Comparison of ENCODE assay signal across 19 cellular contexts in the genomic region with DNA sequence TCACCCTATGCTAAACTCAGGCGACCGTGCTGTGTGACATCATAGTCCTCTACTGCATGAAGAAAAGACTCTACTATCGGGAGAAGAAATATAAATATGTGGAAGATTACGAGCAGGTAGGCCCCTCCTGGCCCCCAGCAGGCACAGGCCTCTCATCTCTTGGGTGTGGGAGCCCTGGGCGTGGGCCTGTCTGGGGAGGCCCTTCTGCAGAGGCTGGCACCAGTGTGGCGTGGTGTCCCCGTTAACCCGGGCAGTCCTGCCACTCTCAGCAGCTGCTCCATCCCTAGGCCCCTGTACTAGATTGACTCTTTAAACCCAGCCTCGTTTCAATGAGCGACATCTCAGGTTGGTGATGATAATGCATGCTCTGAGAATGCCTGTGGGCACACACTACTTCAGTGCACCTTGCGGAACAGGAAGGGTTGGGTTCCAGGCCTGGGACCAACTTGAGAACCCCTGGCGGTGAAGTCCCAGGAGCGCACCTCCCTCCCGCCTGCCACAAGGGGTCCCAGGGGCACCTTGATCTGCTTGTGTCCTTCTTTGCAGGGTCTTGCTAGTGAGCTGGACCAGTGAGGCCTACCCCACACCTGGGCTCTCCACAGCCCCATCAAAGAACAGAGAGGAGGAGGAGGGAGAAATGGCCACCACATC. TPM values are rescaled to one million over a fixed set of nuclear protein-coding genes. Genes with fewer than 3 reads are reported as not detected.
A peak's percentile ranks its signal among the peaks of the same experiment; 100 is the strongest.
DNase-seq lines count a peak whose midpoint lies in the region; ATAC-seq and TF ChIP-seq lines count a peak whose summit lies in the region.
"Had no signal": no experiment of that assay in that cellular context is flagged by ENCODE, and none has a peak within 500 bp of the region (broad histone marks: within the 10 kb centered on the region; RNA-seq: fewer than 3 reads in every experiment).

No MANE protein-coding gene starts in this region.

- H3K4me3 ChIP-seq in NT2/D1 (ENCODE audit: insufficient read length, low read depth) = no peak overlapping the region
- H3K4me3 ChIP-seq in epithelial cell of esophagus (ENCODE audit: low read length) = no peak overlapping the region
- no peak overlapping the region for H3K4me3 ChIP-seq in smooth muscle cell
- H3K4me3 ChIP-seq: hepatocyte, MG63, skin epidermis, suprapubic skin had no signal

- no peak for ATAC-seq in GM19328 (IDR thresholded peaks at IDR 0.05; ENCODE audit: unreplicated experiment)
- ATAC-seq: activated CD4-positive, alpha-beta T cell treated with anti-CD3 and anti-CD28 coated beads for 36 hours; naive thymus-derived CD8-positive, alpha-beta T cell had no signal

- H3K27me3 ChIP-seq in NT2/D1 (ENCODE audit: insufficient read depth, insufficient read length) (no peaks in the 10 kb centered on the region), smooth muscle cell (ENCODE audit: low read depth) (no peaks in the 10 kb centered on the region)
- H3K27me3 ChIP-seq: hepatocyte, MG63, suprapubic skin had no signal

- H3K4me1 ChIP-seq in NT2/D1 (ENCODE audit: insufficient read depth, insufficient read length) (peaks cover 5% of the 10 kb centered on the region), smooth muscle cell (ENCODE audit: low read depth) (peaks cover 5% of the 10 kb centered on the region)
- H3K4me1 ChIP-seq: suprapubic skin had no signal

- H3K4me1 Mint-ChIP-seq in activated T-cell treated with anti-CD3 and anti-CD28 coated beads, Interleukin-2, amount 50 U/mL, for 24 hours (ENCODE audit: low read depth) = peaks cover 9% of the 10 kb centered on the region

- 93% methylated on average over 14 of the region's 14 CpGs for WGBS in smooth muscle cell (ENCODE audit: low lambda C conversion rate)

- H3K36me3 ChIP-seq in NT2/D1 (ENCODE audit: insufficient read depth, insufficient read length, low read length) (peaks cover 60% of the 10 kb centered on the region), smooth muscle cell (ENCODE audit: low read depth) (no peaks in the 10 kb centered on the region)

- no peaks in the 10 kb centered on the region for H3F3A ChIP-seq in smooth muscle cell (ENCODE audit: low read depth)

- peak overlapping the region; percentile 22 for H3K27ac Mint-ChIP-seq in activated T-cell treated with anti-CD3 and anti-CD28 coated beads, Interleukin-2, amount 50 U/mL, for 24 hours
- H3K27ac Mint-ChIP-seq: activated CD4-positive, alpha-beta T cell treated with anti-CD3 and anti-CD28 coated beads for 36 hours; activated naive CD4-positive, alpha-beta T cell treated with anti-CD3 and anti-CD28 coated beads, Interleukin-2, amount 50 U/mL, for 24 hours; CD4-positive, alpha-beta T cell had no signal

- H4K20me1 ChIP-seq in smooth muscle cell (ENCODE audit: low read depth) = no peaks in the 10 kb centered on the region

- no peak overlapping the region for H3K27ac ChIP-seq in smooth muscle cell (ENCODE audit: low read depth)
- H3K27ac ChIP-seq: hepatocyte, skin epidermis, suprapubic skin had no signal

- no peak for DNase-seq in activated T-cell treated with anti-CD3 and anti-CD28 coated beads, Interleukin-2, amount 50 U/mL, for 24 hours
- no peak for DNase-seq in activated T-cell treated with anti-CD3 and anti-CD28 coated beads for 4 hours
- DNase-seq in NT2/D1 (ENCODE audit: low read depth, low spot score) = no peak
- DNase-seq in epithelial cell of esophagus (ENCODE audit: low read depth) = peak; percentile 17
- no peak for DNase-seq in smooth muscle cell (lab: John Stamatoyannopoulos, UW; ENCODE audit: unreplicated experiment)
- DNase-seq in stimulated activated CD4-positive, alpha-beta T cell treated with anti-CD3 and anti-CD28 coated beads, Interleukin-4, amount 100 ng/mL, for 24 hours = no peak
- DNase-seq in foreskin melanocyte = no peak
- DNase-seq: activated CD4-positive, alpha-beta T cell treated with anti-CD3 and anti-CD28 coated beads for 36 hours; CD4-positive, alpha-beta T cell; DMS53; MG63; naive thymus-derived CD8-positive, alpha-beta T cell; NCI-H774 had no signal

- H3K4me3 Mint-ChIP-seq in activated T-cell treated with anti-CD3 and anti-CD28 coated beads, Interleukin-2, amount 50 U/mL, for 24 hours = no peak overlapping the region
- H3K4me3 Mint-ChIP-seq: activated CD4-positive, alpha-beta T cell treated with anti-CD3 and anti-CD28 coated beads for 36 hours; activated naive CD4-positive, alpha-beta T cell treated with anti-CD3 and anti-CD28 coated beads, Interleukin-2, amount 50 U/mL, for 24 hours; CD4-positive, alpha-beta T cell; naive thymus-derived CD8-positive, alpha-beta T cell had no signal

- TF ChIP-seq CTCF in epithelial cell of esophagus (IDR thresholded peaks at IDR 0.05; ENCODE audit: insufficient read depth, low read depth, low read length, missing control alignments) (no peak), smooth muscle cell (IDR thresholded peaks at IDR 0.05; ENCODE audit: borderline replicate concordance, insufficient read depth, poor library complexity, severe bottlenecking) (peak; percentile 7)

- H3K9me3 Mint-ChIP-seq in activated T-cell treated with anti-CD3 and anti-CD28 coated beads, Interleukin-2, amount 50 U/mL, for 24 hours = no peaks in the 10 kb centered on the region
- H3K9me3 Mint-ChIP-seq: activated naive CD4-positive, alpha-beta T cell treated with anti-CD3 and anti-CD28 coated beads, Interleukin-2, amount 50 U/mL, for 24 hours; CD4-positive, alpha-beta T cell; naive thymus-derived CD8-positive, alpha-beta T cell had no signal

- H2AFZ ChIP-seq in smooth muscle cell (ENCODE audit: low read depth) = no peak overlapping the region
- H2AFZ ChIP-seq: hepatocyte had no signal

- no peaks in the 10 kb centered on the region for H3K9me3 ChIP-seq in NT2/D1 (ENCODE audit: insufficient read depth, low read length)
- H3K9me3 ChIP-seq in smooth muscle cell (replicated peaks; ENCODE audit: low read depth) = no peaks in the 10 kb centered on the region
- H3K9me3 ChIP-seq: MG63, suprapubic skin had no signal

- H3K36me3 Mint-ChIP-seq in activated T-cell treated with anti-CD3 and anti-CD28 coated beads, Interleukin-2, amount 50 U/mL, for 24 hours (ENCODE audit: low read depth) = peaks cover 79% of the 10 kb centered on the region

- no peaks in the 10 kb centered on the region for H3K79me2 ChIP-seq in smooth muscle cell (ENCODE audit: low read depth)
- H3K79me2 ChIP-seq: hepatocyte had no signal

- H3K9ac ChIP-seq in NT2/D1 (ENCODE audit: insufficient read length, low read depth) = peak overlapping the region; percentile 39
- H3K9ac ChIP-seq in smooth muscle cell (ENCODE audit: low read depth) = no peak overlapping the region

- H3K4me2 ChIP-seq in smooth muscle cell = no peak overlapping the region
- H3K4me2 ChIP-seq: hepatocyte had no signal

- H3K27me3 Mint-ChIP-seq in activated T-cell treated with anti-CD3 and anti-CD28 coated beads, Interleukin-2, amount 50 U/mL, for 24 hours = no peaks in the 10 kb centered on the region
- H3K27me3 Mint-ChIP-seq: activated CD4-positive, alpha-beta T cell treated with anti-CD3 and anti-CD28 coated beads for 36 hours; activated naive CD4-positive, alpha-beta T cell treated with anti-CD3 and anti-CD28 coated beads, Interleukin-2, amount 50 U/mL, for 24 hours; CD4-positive, alpha-beta T cell; naive thymus-derived CD8-positive, alpha-beta T cell; progenitor cell of endocrine pancreas had no signal

RNA-seq across cellular contexts. Expression of a gene that starts 23.2 kb away (rescaled TPM):
- total RNA-seq in smooth muscle cell = 18.1 and 32.2 TPM in 2 replicates
- polyA plus RNA-seq in smooth muscle cell = 16.8 and 20.6 TPM in 2 replicates
